8 cellular contexts compared by ENCODE assay signal in the genomic region with DNA sequence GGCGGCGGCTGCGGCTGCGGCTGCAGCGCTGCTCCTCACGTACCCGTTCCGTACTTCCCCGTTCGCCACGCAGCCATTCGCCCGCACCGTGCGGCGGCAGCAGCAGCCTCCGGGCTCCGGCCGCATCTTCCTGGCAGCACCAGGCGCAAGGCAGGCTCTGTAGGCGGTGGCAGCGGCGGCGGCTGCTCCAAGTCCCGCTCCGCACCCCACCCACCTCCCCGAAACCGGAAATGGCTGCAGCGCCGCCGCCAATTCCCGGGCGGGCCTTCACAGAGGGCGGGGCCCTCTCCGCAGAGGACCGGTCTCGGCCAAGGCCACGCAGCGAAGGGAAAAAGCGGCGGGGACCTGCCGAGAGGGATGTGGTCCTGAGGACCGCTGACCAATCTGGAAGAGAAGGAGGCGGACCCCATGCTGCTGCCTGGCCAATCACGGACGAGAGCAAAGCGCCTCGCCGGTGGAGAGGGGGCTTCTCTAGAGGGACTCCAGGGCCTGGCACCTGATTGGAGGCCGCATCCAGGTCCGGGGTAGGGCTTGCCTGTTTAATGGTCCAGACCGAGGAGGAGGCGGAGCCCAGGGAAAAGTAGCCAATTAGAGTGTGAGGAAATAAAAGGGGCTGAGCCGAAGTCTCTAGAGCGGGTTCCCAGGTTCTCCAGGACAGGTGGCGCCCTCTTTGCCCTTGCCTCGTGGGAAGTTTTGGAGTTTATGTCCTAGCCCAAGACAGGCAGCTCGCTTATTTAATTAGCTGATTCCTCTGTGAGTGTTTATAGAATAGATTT. TPM values are rescaled to one million over a fixed set of nuclear protein-coding genes. Genes with fewer than 3 reads are reported as not detected.
DNase-seq lines count a peak whose midpoint lies in the region; ATAC-seq, FAIRE-seq and TF ChIP-seq lines count a peak whose summit lies in the region.

A gene with protein sequence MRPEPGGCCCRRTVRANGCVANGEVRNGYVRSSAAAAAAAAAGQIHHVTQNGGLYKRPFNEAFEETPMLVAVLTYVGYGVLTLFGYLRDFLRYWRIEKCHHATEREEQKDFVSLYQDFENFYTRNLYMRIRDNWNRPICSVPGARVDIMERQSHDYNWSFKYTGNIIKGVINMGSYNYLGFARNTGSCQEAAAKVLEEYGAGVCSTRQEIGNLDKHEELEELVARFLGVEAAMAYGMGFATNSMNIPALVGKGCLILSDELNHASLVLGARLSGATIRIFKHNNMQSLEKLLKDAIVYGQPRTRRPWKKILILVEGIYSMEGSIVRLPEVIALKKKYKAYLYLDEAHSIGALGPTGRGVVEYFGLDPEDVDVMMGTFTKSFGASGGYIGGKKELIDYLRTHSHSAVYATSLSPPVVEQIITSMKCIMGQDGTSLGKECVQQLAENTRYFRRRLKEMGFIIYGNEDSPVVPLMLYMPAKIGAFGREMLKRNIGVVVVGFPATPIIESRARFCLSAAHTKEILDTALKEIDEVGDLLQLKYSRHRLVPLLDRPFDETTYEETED (minus strand): TSS at position 184 of the 776 bp plus-strand sequence. CDS start 58 bp downstream, at position 126.

- DNase-seq in NCI-H2107 treated with DMSO at 0.1 percent for 48 hours (lab: John Stamatoyannopoulos, UW; ENCODE audit: unreplicated experiment) (peak; percentile 100), iPS DF 19.7 (ENCODE audit: low read depth, low spot score) (peak; percentile 99), sciatic nerve (ENCODE audit: low spot score) (peak; percentile 98)

- no peak for TF ChIP-seq CTCF in brain (conservative IDR thresholded peaks at IDR 0.05)

- peaks cover 47% of the 10 kb centered on the region for H3K4me1 Mint-ChIP-seq in brain

- intact Hi-C loops in sciatic nerve (cut with DNase I) = no loop called here

- peaks cover 36% of the 10 kb centered on the region for H3K27me3 Mint-ChIP-seq in brain

- H3K27ac Mint-ChIP-seq in brain = peak within 1 kb of the TSS; percentile 66 to 94 (median 91)

- peaks cover 8% of the 10 kb centered on the region for H3K36me3 Mint-ChIP-seq in brain

- ATAC-seq in HG03066 (IDR thresholded peaks at IDR 0.05; ENCODE audit: low read depth, unreplicated experiment) = peak; percentile 90
- ATAC-seq in sciatic nerve = peak; percentile 99

- H3K9me3 Mint-ChIP-seq in brain = peaks cover 0 to 4% (median 0%) of the 10 kb centered on the region in 5 experiments

- FAIRE-seq in A204.1 (lab: Jason Lieb, UNC) = peak; percentile 99
- FAIRE-seq in TTC549 (lab: Jason Lieb, UNC) = peak; percentile 98

- peak within 1 kb of the TSS; percentile 89 to 96 (median 92) for H3K4me3 Mint-ChIP-seq in brain

- TF ChIP-seq POLR2A in GM18526 (IDR thresholded peaks at IDR 0.05; ENCODE audit: extremely low read depth, insufficient read length) = peak; percentile 79

RNA-seq across cellular contexts. Expression of the gene that starts here (rescaled TPM):
- polyA plus RNA-seq in brain (ENCODE audit: insufficient read depth, low read depth, low replicate concordance) = 24.8 TPM
- 65.1 TPM for total RNA-seq in sciatic nerve

Comparison
In these comparisons a context has a peak if more than half of its experiments do, and no peak if none do; other contexts are left out.
1. Peak in every context shown above with its lines: DNase-seq and ATAC-seq.